In genomic region chr20:3846740-3847418, GRCh38 we compare ENCODE assay signal across 8 cellular contexts. TPM values are rescaled to one million over a fixed set of nuclear protein-coding genes. Genes with fewer than 3 reads are reported as not detected.
DNase-seq lines count a peak whose midpoint lies in the region; ATAC-seq and TF ChIP-seq lines count a peak whose summit lies in the region.

TSS of gene MAVS (plus strand) at chr20:3846834. CDS start at chr20:3854625, 7,791 bp downstream.

- H3K36me3 ChIP-seq in colonic mucosa: no peaks in the 10 kb centered on the region

- no peaks in the 10 kb centered on the region for H3K27me3 ChIP-seq in colonic mucosa

- peak within 1 kb of the TSS; percentile 90 for H3K27ac Mint-ChIP-seq in activated CD4-positive, alpha-beta T cell treated with anti-CD3 and anti-CD28 coated beads, Interleukin-2, amount 10 ng/mL, durations not matched to agents 24 days and 14 days

- no peaks in the 10 kb centered on the region for H3K9me3 ChIP-seq in colonic mucosa

- H3K4me3 ChIP-seq in colonic mucosa: peak within 1 kb of the TSS; percentile 96

- H3K4me3 Mint-ChIP-seq in activated CD4-positive, alpha-beta T cell treated with anti-CD3 and anti-CD28 coated beads, Interleukin-2, amount 10 ng/mL, durations not matched to agents 24 days and 14 days: peak within 1 kb of the TSS; percentile 92

- H3K9ac ChIP-seq in colonic mucosa (ENCODE audit: low read depth in 2 of 2, low read length in 2 of 2): peak within 1 kb of the TSS; percentile 93 to 98

- ATAC-seq in GM19043 (IDR thresholded peaks at IDR 0.05; ENCODE audit: low read depth, unreplicated experiment): peak; percentile 97
- ATAC-seq in HG03354 (IDR thresholded peaks at IDR 0.05; ENCODE audit: poor library complexity, severe bottlenecking, unreplicated experiment): peak; percentile 95
- peak; percentile 82 for ATAC-seq in left colon

- H3K4me1 ChIP-seq in colonic mucosa: peaks cover 9% of the 10 kb centered on the region

- DNase-seq in Ammon's horn (ENCODE audit: low spot score) (peak; percentile 94), NCI-H510A treated with DMSO at 0.1 percent for 48 hours (lab: John Stamatoyannopoulos, UW) (peak; percentile 95), colonic mucosa (peak; percentile 92), left colon (peak; percentile 91 to 94)
- peak; percentile 97 for DNase-seq in activated CD4-positive, alpha-beta T cell treated with anti-CD3 and anti-CD28 coated beads, Interleukin-2, amount 10 ng/mL, durations not matched to agents 24 days and 14 days
- peak; percentile 76 to 89 for DNase-seq in stimulated activated CD4-positive, alpha-beta T cell treated with anti-CD3 and anti-CD28 coated beads, Interleukin-1b, Interleukin-23, amount 100 ng/mL, for 4 hours (ENCODE audit: low read depth in 2 of 2)

- H3K27me3 Mint-ChIP-seq in activated CD4-positive, alpha-beta T cell treated with anti-CD3 and anti-CD28 coated beads, Interleukin-2, amount 10 ng/mL, durations not matched to agents 24 days and 14 days: no peaks in the 10 kb centered on the region

- H3K27ac ChIP-seq in colonic mucosa: peak within 1 kb of the TSS; percentile 96

- no peaks in the 10 kb centered on the region for H3K9me3 Mint-ChIP-seq in activated CD4-positive, alpha-beta T cell treated with anti-CD3 and anti-CD28 coated beads, Interleukin-2, amount 10 ng/mL, durations not matched to agents 24 days and 14 days

- intact Hi-C loops in activated CD4-positive, alpha-beta T cell treated with anti-CD3 and anti-CD28 coated beads, Interleukin-2, amount 10 ng/mL, durations not matched to agents 24 days and 14 days (cut with micrococcal nuclease): loop anchor here (1.0 to 2.0 kb wide), 3 partner anchors 27 to 79 kb away; partner anchors contain the start of genes AP5S1 and CDC25B
- intact Hi-C loops in colonic mucosa (cut with DNase I): no loop called here
- intact Hi-C loops in left colon (cut with DNase I, micrococcal nuclease): no loop called here

- peaks cover 21% of the 10 kb centered on the region for H3K4me1 Mint-ChIP-seq in activated CD4-positive, alpha-beta T cell treated with anti-CD3 and anti-CD28 coated beads, Interleukin-2, amount 10 ng/mL, durations not matched to agents 24 days and 14 days

- TF ChIP-seq CTCF in colonic mucosa (IDR thresholded peaks at IDR 0.05): no peak

- peaks cover 9% of the 10 kb centered on the region for H3K36me3 Mint-ChIP-seq in activated CD4-positive, alpha-beta T cell treated with anti-CD3 and anti-CD28 coated beads, Interleukin-2, amount 10 ng/mL, durations not matched to agents 24 days and 14 days (ENCODE audit: low read depth)

RNA-seq across cellular contexts. Expression of gene MAVS, which starts in this region (rescaled TPM):
- 39.3 and 40.2 TPM in 2 replicates for total RNA-seq in activated CD4-positive, alpha-beta T cell treated with anti-CD3 and anti-CD28 coated beads, Interleukin-2, amount 10 ng/mL, durations not matched to agents 24 days and 14 days
- total RNA-seq in colonic mucosa (10 to 100 TPM; 46.2 to 70.7 TPM), left colon (10 to 100 TPM; 72.1 to 74.0 TPM)

Comparison
In these comparisons a context has a peak if more than half of its experiments do, and no peak if none do; other contexts are left out.
1. Peak in every context shown above with its lines: DNase-seq, ATAC-seq, H3K4me3 ChIP-seq and H3K27ac ChIP-seq.